In the genomic region with DNA sequence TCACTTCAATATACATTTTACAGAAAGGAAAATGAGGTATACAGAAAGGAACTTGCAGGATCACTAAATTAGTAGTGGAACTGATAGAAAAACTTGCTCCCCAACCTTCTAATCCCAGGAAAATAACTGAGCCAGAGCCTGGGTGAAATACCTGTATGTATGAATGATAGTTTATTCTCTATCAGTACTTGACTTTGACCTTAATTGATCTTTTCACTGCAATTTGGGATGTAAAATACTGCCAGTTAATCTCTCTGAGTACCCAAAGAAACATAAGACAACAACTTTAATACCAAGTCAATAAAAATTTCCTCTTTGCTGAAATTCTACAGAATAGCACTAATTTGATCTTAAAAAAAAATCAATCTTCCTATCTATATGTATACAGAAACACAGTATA, we compare ENCODE assay signal across 24 cellular contexts. TPM values are rescaled to one million over a fixed set of nuclear protein-coding genes. Genes with fewer than 3 reads are reported as not detected.
A peak's percentile ranks its signal among the peaks of the same experiment; 100 is the strongest.
DNase-seq lines count a peak whose midpoint lies in the region; ATAC-seq and TF ChIP-seq lines count a peak whose summit lies in the region.
"Had no signal": no experiment of that assay in that cellular context is flagged by ENCODE, and none has a peak within 500 bp of the region (broad histone marks: within the 10 kb centered on the region; RNA-seq: fewer than 3 reads in every experiment).

No MANE protein-coding gene starts in this region.

- no peak overlapping the region for H3K4me3 ChIP-seq in Panc1 (ENCODE audit: low read depth in 2 of 2, low read length in 2 of 2)
- H3K4me3 ChIP-seq: BLaER1, GM12878 had no signal

- peaks cover 11% of the 10 kb centered on the region for H3K4me1 Mint-ChIP-seq in activated T-cell treated with anti-CD3 and anti-CD28 coated beads, Interleukin-2, amount 50 U/mL, for 72 hours (ENCODE audit: low read depth)
- H3K4me1 Mint-ChIP-seq in activated T-cell treated with anti-CD3 and anti-CD28 coated beads, Interleukin-2, amount 50 U/mL, for 24 hours (ENCODE audit: low read depth), result peaks cover 14% of the 10 kb centered on the region

- no peaks in the 10 kb centered on the region for H3K36me3 ChIP-seq in Panc1 (ENCODE audit: control insufficient read depth, insufficient read depth, low read length)

- H3K9me3 ChIP-seq in Panc1 (ENCODE audit: control insufficient read depth, insufficient read depth, low read depth, low read length), result no peaks in the 10 kb centered on the region
- H3K9me3 ChIP-seq: BE2C had no signal

- POLR2A ChIA-PET in Panc1 (lab: Charles Lee), result no interaction called here

- in situ Hi-C loops in Panc1 (cut with HindIII; ENCODE audit: low pct_unique_long_range_greater_than_20kb, low sequenced_read_pairs), result no loop called here

- no peaks in the 10 kb centered on the region for H3K27me3 ChIP-seq in Panc1 (ENCODE audit: control insufficient read depth, insufficient read depth, low read length)
- H3K27me3 ChIP-seq: BE2C, BLaER1 had no signal

- CTCF ChIA-PET in Panc1 (lab: Charles Lee), result no interaction called here

- H3K9me3 Mint-ChIP-seq in activated T-cell treated with anti-CD3 and anti-CD28 coated beads, Interleukin-2, amount 50 U/mL, for 72 hours, result peaks cover 0 to 7% of the 10 kb centered on the region in 2 donors
- no peaks in the 10 kb centered on the region for H3K9me3 Mint-ChIP-seq in activated T-cell treated with anti-CD3 and anti-CD28 coated beads, Interleukin-2, amount 50 U/mL, for 24 hours
- H3K9me3 Mint-ChIP-seq: CD8-positive, alpha-beta memory T cell had no signal

- no peak overlapping the region for H3K4me3 Mint-ChIP-seq in activated T-cell treated with anti-CD3 and anti-CD28 coated beads, Interleukin-2, amount 50 U/mL, for 72 hours
- no peak overlapping the region for H3K4me3 Mint-ChIP-seq in activated T-cell treated with anti-CD3 and anti-CD28 coated beads, Interleukin-2, amount 50 U/mL, for 24 hours
- H3K4me3 Mint-ChIP-seq: CD14-positive monocyte; CD4-positive, alpha-beta memory T cell; CD4-positive, CD25-positive, alpha-beta regulatory T cell; CD8-positive, alpha-beta memory T cell had no signal

- H3K27ac Mint-ChIP-seq in activated T-cell treated with anti-CD3 and anti-CD28 coated beads, Interleukin-2, amount 50 U/mL, for 72 hours, result peak overlapping the region; percentile 41
- no peak overlapping the region for H3K27ac Mint-ChIP-seq in activated T-cell treated with anti-CD3 and anti-CD28 coated beads, Interleukin-2, amount 50 U/mL, for 24 hours
- H3K27ac Mint-ChIP-seq: CD14-positive monocyte; CD4-positive, CD25-positive, alpha-beta regulatory T cell had no signal

- H3K27ac ChIP-seq in Panc1 (ENCODE audit: low read length), result no peak overlapping the region
- H3K27ac ChIP-seq: 22Rv1, BLaER1 had no signal

- TSS peak; percentile 15 for BruUV-seq in Panc1 (replicated peaks; lab: Mats Ljungman, UMichigan)

- no peak for TF ChIP-seq CTCF in Panc1 (IDR thresholded peaks at IDR 0.05)

- no peak for DNase-seq in activated T-cell treated with anti-CD3 and anti-CD28 coated beads, Interleukin-2, amount 50 U/mL, for 72 hours
- DNase-seq in activated T-cell treated with anti-CD3 and anti-CD28 coated beads, Interleukin-2, amount 50 U/mL, for 24 hours, result no peak
- DNase-seq in Panc1 (ENCODE audit: low read depth, low spot score) (no peak), left lobe of liver (ENCODE audit: low spot score) (no peak), NCI-H187 (lab: John Stamatoyannopoulos, UW) (no peak)
- DNase-seq: ACHN; BE2C; C1 segment of cervical spinal cord; CD4-positive, alpha-beta memory T cell; CD4-positive, CD25-positive, alpha-beta regulatory T cell; CD8-positive, alpha-beta memory T cell; COR-L47; DMS 273 treated with DMSO at 0.1 percent for 48 hours; DMS153; DMS53; DMS79; DND-41; EL; GDM1 had no signal

- peaks cover 4 to 20% of the 10 kb centered on the region in 2 donors for H3K36me3 Mint-ChIP-seq in activated T-cell treated with anti-CD3 and anti-CD28 coated beads, Interleukin-2, amount 50 U/mL, for 72 hours (ENCODE audit: insufficient read depth in 2 of 2)
- peaks cover 14% of the 10 kb centered on the region for H3K36me3 Mint-ChIP-seq in activated T-cell treated with anti-CD3 and anti-CD28 coated beads, Interleukin-2, amount 50 U/mL, for 24 hours (ENCODE audit: low read depth)

- H3K27me3 Mint-ChIP-seq in activated T-cell treated with anti-CD3 and anti-CD28 coated beads, Interleukin-2, amount 50 U/mL, for 72 hours (ENCODE audit: low read depth), result no peaks in the 10 kb centered on the region
- no peaks in the 10 kb centered on the region for H3K27me3 Mint-ChIP-seq in activated T-cell treated with anti-CD3 and anti-CD28 coated beads, Interleukin-2, amount 50 U/mL, for 24 hours
- H3K27me3 Mint-ChIP-seq: CD4-positive, alpha-beta memory T cell; CD4-positive, CD25-positive, alpha-beta regulatory T cell; CD8-positive, alpha-beta memory T cell had no signal

- ATAC-seq in activated T-cell treated with anti-CD3 and anti-CD28 coated beads, Interleukin-2, amount 50 U/mL, for 72 hours (replicated peaks in 1 of 2), result no peak
- no peak for ATAC-seq in Panc1
- ATAC-seq in left lobe of liver, result peak; percentile 66
- no peak for ATAC-seq in HG03039 (IDR thresholded peaks at IDR 0.05; ENCODE audit: unreplicated experiment)
- ATAC-seq: GM12878 had no signal

- intact Hi-C loops in Panc1 (cut with micrococcal nuclease; ENCODE audit: unreplicated experiment), result no loop called here

- H3K4me1 ChIP-seq in Panc1 (ENCODE audit: control insufficient read depth, insufficient read depth, low read length), result no peaks in the 10 kb centered on the region
- H3K4me1 ChIP-seq: BE2C had no signal

RNA-seq across cellular contexts. Expression of a gene that starts 33.3 kb away (rescaled TPM):
- 10 to 100 TPM; 17.9 to 25.5 TPM for total RNA-seq in activated T-cell treated with anti-CD3 and anti-CD28 coated beads, Interleukin-2, amount 50 U/mL, for 72 hours
- total RNA-seq in Panc1 (2021; ENCODE audit: unreplicated experiment), result 34.3 TPM
- 10.7 TPM for polyA plus RNA-seq in Panc1 (2012; ENCODE audit: insufficient read length)
- 7.7 TPM for total RNA-seq in left lobe of liver
